23 cellular contexts compared by ENCODE assay signal in the genomic region with DNA sequence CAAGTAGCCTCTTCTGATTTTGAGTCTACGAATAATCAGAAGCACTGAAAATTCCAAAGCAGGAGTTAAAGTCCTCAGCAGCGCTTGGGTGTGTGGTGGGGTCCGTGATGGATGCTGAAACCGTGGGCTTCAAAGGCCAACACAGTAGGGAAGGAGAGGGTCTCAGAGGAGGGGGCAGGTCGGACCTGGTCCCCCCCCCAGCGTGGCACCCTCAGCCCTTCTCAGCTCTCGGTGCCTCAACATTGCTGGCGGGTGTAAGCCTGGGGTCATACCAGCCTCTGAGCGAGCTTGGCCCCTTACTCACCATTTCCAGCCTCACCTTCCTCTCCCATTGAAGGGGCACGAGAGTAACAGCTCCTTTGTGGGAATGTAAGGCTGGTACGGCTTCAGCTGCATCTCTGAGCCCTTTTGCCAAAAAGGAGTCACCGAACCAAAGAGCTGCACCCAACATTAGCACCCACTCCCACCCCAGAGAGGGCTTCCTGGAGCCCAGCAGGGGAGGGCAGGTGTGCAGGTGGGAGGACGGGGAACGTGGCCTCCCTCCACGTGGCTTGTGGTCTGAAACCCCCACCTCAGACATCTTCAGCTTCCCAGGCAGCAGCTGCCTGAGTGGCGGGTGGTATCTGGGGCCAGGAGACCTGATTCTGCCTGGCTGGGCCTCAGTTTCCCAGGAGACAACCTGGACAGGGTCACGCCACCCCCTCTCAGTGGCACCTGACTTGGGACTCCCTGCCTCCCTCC. TPM values are rescaled to one million over a fixed set of nuclear protein-coding genes. Genes with fewer than 3 reads are reported as not detected.
"Had no signal": no experiment of that assay in that cellular context is flagged by ENCODE, and none has a peak within 500 bp of the region (broad histone marks: within the 10 kb centered on the region; RNA-seq: fewer than 3 reads in every experiment).

No MANE protein-coding gene starts in this region.

- H3K9me3 ChIP-seq: SJCRH30, testis, upper lobe of left lung had no signal

- DNase-seq: activated CD4-positive, alpha-beta T cell treated with anti-CD3 and anti-CD28 coated beads, Interleukin-2, amount 10 ng/mL, durations not matched to agents 24 days and 14 days; activated CD8-positive, alpha-beta T cell treated with anti-CD3 and anti-CD28 coated beads, Interleukin-2, amount 10 ng/mL, durations not matched to agents 7 days and 5 days; activated naive CD4-positive, alpha-beta T cell treated with anti-CD3 and anti-CD28 coated beads, Interleukin-2, amount 50 U/mL, for 16 hours; activated T-cell treated with anti-CD3 and anti-CD28 coated beads for 4 hours; foreskin melanocyte; left cardiac atrium; naive B cell; SJCRH30; stimulated activated CD4-positive, alpha-beta T cell treated with anti-CD3 and anti-CD28 coated beads, Interleukin-15, amount 100 ng/mL, for 24 hours; stimulated activated CD4-positive, alpha-beta T cell treated with anti-CD3 and anti-CD28 coated beads, Interleukin-4, amount 100 ng/mL, for 4 hours; stimulated activated CD8-positive, alpha-beta memory T cell treated with anti-CD3 and anti-CD28 coated beads, Interleukin-4, amount 100 ng/mL, for 48 hours; stimulated activated naive CD8-positive, alpha-beta T cell treated with anti-CD3 and anti-CD28 coated beads, Interleukin-15, Interleukin-2, amounts not matched to agents 100 U/mL and 50 U/mL, for 24 hours; T-helper 17 cell; testis had no signal

- H3K27ac ChIP-seq: neural progenitor cell, parathyroid adenoma, SJCRH30, testis, upper lobe of left lung had no signal

- H3K27me3 ChIP-seq: neural progenitor cell, testis, upper lobe of left lung had no signal

- H3K36me3 ChIP-seq: neural progenitor cell, SJCRH30, upper lobe of left lung had no signal

- H3K4me3 ChIP-seq: neural progenitor cell, SJCRH30, testis, upper lobe of left lung had no signal

- H3K4me1 ChIP-seq: parathyroid adenoma, SJCRH30, testis, upper lobe of left lung had no signal

- ATAC-seq: activated CD8-positive, alpha-beta T cell treated with anti-CD3 and anti-CD28 coated beads, Interleukin-2, amount 10 ng/mL, durations not matched to agents 7 days and 5 days; left cardiac atrium; stimulated activated naive CD8-positive, alpha-beta T cell treated with anti-CD3 and anti-CD28 coated beads, Interleukin-15, Interleukin-2, amounts not matched to agents 100 U/mL and 50 U/mL, for 24 hours; T-helper 17 cell had no signal

RNA-seq across cellular contexts. Expression of a gene that starts 6.7 kb away (rescaled TPM):
- total RNA-seq: activated CD4-positive, alpha-beta T cell treated with anti-CD3 and anti-CD28 coated beads, Interleukin-2, amount 10 ng/mL, durations not matched to agents 24 days and 14 days; activated CD8-positive, alpha-beta T cell treated with anti-CD3 and anti-CD28 coated beads, Interleukin-2, amount 10 ng/mL, durations not matched to agents 7 days and 5 days; activated T-helper 2 cell treated with anti-CD3 and anti-CD28 coated beads, Interferon-gamma antibody, Interleukin-2, Interleukin-4, amounts not matched to agents 10 μg/mL and 5 μg/mL and 100 μg/mL, durations not matched to agents 14 hours and 24 hours and 36 hours; fibroblast of lung; lung microvascular endothelial cell; renal cortical epithelial cell; SJCRH30; skeletal muscle tissue; T-helper 17 cell; testis; upper lobe of left lung had no signal
- polyA plus RNA-seq: adipose tissue, fibroblast of lung had no signal

RNA-seq across cellular contexts. Expression of a gene that starts 31.4 kb away (rescaled TPM):
- total RNA-seq: activated CD4-positive, alpha-beta T cell treated with anti-CD3 and anti-CD28 coated beads, Interleukin-2, amount 10 ng/mL, durations not matched to agents 24 days and 14 days; activated CD8-positive, alpha-beta T cell treated with anti-CD3 and anti-CD28 coated beads, Interleukin-2, amount 10 ng/mL, durations not matched to agents 7 days and 5 days; activated T-helper 2 cell treated with anti-CD3 and anti-CD28 coated beads, Interferon-gamma antibody, Interleukin-2, Interleukin-4, amounts not matched to agents 10 μg/mL and 5 μg/mL and 100 μg/mL, durations not matched to agents 14 hours and 24 hours and 36 hours; fibroblast of lung; left cardiac atrium; lung microvascular endothelial cell; renal cortical epithelial cell; SJCRH30; skeletal muscle tissue; T-helper 17 cell; upper lobe of left lung had no signal
- polyA plus RNA-seq: adipose tissue, fibroblast of lung had no signal

RNA-seq across cellular contexts. Expression of a gene that starts 34.9 kb away (rescaled TPM):
- total RNA-seq: activated CD8-positive, alpha-beta T cell treated with anti-CD3 and anti-CD28 coated beads, Interleukin-2, amount 10 ng/mL, durations not matched to agents 7 days and 5 days had no signal

RNA-seq across cellular contexts. Expression of a gene that starts 47.0 kb away (rescaled TPM):
- total RNA-seq: activated CD4-positive, alpha-beta T cell treated with anti-CD3 and anti-CD28 coated beads, Interleukin-2, amount 10 ng/mL, durations not matched to agents 24 days and 14 days; activated CD8-positive, alpha-beta T cell treated with anti-CD3 and anti-CD28 coated beads, Interleukin-2, amount 10 ng/mL, durations not matched to agents 7 days and 5 days; activated T-helper 2 cell treated with anti-CD3 and anti-CD28 coated beads, Interferon-gamma antibody, Interleukin-2, Interleukin-4, amounts not matched to agents 10 μg/mL and 5 μg/mL and 100 μg/mL, durations not matched to agents 14 hours and 24 hours and 36 hours; fibroblast of lung; left cardiac atrium; lung microvascular endothelial cell; renal cortical epithelial cell; SJCRH30; skeletal muscle tissue; T-helper 17 cell; testis had no signal
- polyA plus RNA-seq: adipose tissue, fibroblast of lung had no signal
